19 cellular contexts compared by ENCODE assay signal in the genomic region with DNA sequence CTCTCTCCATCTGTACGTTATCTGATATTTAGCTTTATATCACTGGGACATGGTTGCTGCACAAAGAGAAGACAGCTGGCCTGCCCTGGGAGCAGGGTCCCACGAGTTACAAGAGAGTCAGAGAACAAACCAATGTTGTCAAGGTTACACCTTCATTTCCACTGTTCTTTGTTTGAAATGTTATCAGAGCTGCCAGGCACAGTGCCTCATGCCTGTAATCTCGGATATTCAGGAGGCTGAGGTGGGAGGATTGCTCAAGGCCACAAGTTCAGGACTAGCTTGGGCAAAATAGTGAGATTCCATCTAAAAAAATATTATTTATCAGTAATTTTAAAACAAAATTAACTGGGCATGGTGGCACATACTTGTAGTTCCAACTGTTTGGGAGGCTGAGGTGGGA.
"Had no signal": no experiment of that assay in that cellular context is flagged by ENCODE, and none has a peak within 500 bp of the region (broad histone marks: within the 10 kb centered on the region; RNA-seq: fewer than 3 reads in every experiment).

No MANE protein-coding gene starts in this region.

- H3K27ac ChIP-seq: breast epithelium, coronary artery, lower lobe of right lung, prostate gland, right atrium auricular region, skin epidermis, transverse colon, uterus had no signal

- H3K4me3 ChIP-seq: breast epithelium, coronary artery, lower lobe of right lung, prostate gland, right atrium auricular region, skin epidermis, transverse colon, uterus had no signal

- H3K9me3 Mint-ChIP-seq: activated CD4-positive, alpha-beta T cell treated with anti-CD3 and anti-CD28 coated beads, Interleukin-2, amount 10 ng/mL, durations not matched to agents 7 days and 5 days; activated naive CD4-positive, alpha-beta T cell treated with anti-CD3 and anti-CD28 coated beads for 36 hours; activated T-cell treated with anti-CD3 and anti-CD28 coated beads, Interleukin-2, amount 50 U/mL, for 4 hours; natural killer cell treated with Interleukin-12 subunit alpha and Interleukin-12 subunit beta and Interleukin-15 and Interleukin-18, amount 100 ng/mL, for 72 hours; stimulated activated naive CD8-positive, alpha-beta T cell treated with anti-CD3 and anti-CD28 coated beads, Interleukin-15, Interleukin-2, amounts not matched to agents 100 ng/mL and 50 ng/mL, for 24 hours had no signal

- H3K27me3 ChIP-seq: breast epithelium, right atrium auricular region, transverse colon, uterus had no signal

- H3K27me3 Mint-ChIP-seq: stimulated activated naive CD8-positive, alpha-beta T cell treated with anti-CD3 and anti-CD28 coated beads, Interleukin-15, Interleukin-2, amounts not matched to agents 100 ng/mL and 50 ng/mL, for 24 hours had no signal

- H3K4me1 ChIP-seq: breast epithelium, lower lobe of right lung, prostate gland, right atrium auricular region, uterus had no signal

- H3K27ac Mint-ChIP-seq: activated CD4-positive, alpha-beta T cell treated with anti-CD3 and anti-CD28 coated beads, Interleukin-2, amount 10 ng/mL, durations not matched to agents 7 days and 5 days; activated naive CD4-positive, alpha-beta T cell treated with anti-CD3 and anti-CD28 coated beads for 36 hours; natural killer cell treated with Interleukin-12 subunit alpha and Interleukin-12 subunit beta and Interleukin-15 and Interleukin-18, amount 100 ng/mL, for 72 hours; stimulated activated naive CD8-positive, alpha-beta T cell treated with anti-CD3 and anti-CD28 coated beads, Interleukin-15, Interleukin-2, amounts not matched to agents 100 ng/mL and 50 ng/mL, for 24 hours had no signal

- ATAC-seq: activated CD4-positive, CD25-positive, alpha-beta regulatory T cell treated with anti-CD3 and anti-CD28 coated beads, Interleukin-2, amount 50 U/mL, for 24 hours; activated T-cell treated with anti-CD3 and anti-CD28 coated beads, Interleukin-2, amount 50 U/mL, for 4 hours; lower lobe of right lung; natural killer cell treated with Interleukin-12 subunit alpha and Interleukin-12 subunit beta and Interleukin-15 and Interleukin-18, amount 100 ng/mL, for 72 hours had no signal

- H3K4me3 Mint-ChIP-seq: activated CD4-positive, alpha-beta T cell treated with anti-CD3 and anti-CD28 coated beads, Interleukin-2, amount 10 ng/mL, durations not matched to agents 7 days and 5 days; activated naive CD4-positive, alpha-beta T cell treated with anti-CD3 and anti-CD28 coated beads for 36 hours; activated T-cell treated with anti-CD3 and anti-CD28 coated beads, Interleukin-2, amount 50 U/mL, for 4 hours; natural killer cell treated with Interleukin-12 subunit alpha and Interleukin-12 subunit beta and Interleukin-15 and Interleukin-18, amount 100 ng/mL, for 72 hours; stimulated activated naive CD8-positive, alpha-beta T cell treated with anti-CD3 and anti-CD28 coated beads, Interleukin-15, Interleukin-2, amounts not matched to agents 100 ng/mL and 50 ng/mL, for 24 hours had no signal

- H3K9me3 ChIP-seq: breast epithelium, lower lobe of right lung, prostate gland, right atrium auricular region, transverse colon, uterus had no signal

- H3K36me3 ChIP-seq: breast epithelium had no signal

- DNase-seq: activated CD4-positive, alpha-beta T cell treated with anti-CD3 and anti-CD28 coated beads, Interleukin-2, amount 10 ng/mL, durations not matched to agents 7 days and 5 days; activated CD8-positive, alpha-beta memory T cell treated with anti-CD3 and anti-CD28 coated beads, Interleukin-2, amount 50 U/mL, for 4 hours; activated naive CD4-positive, alpha-beta T cell treated with anti-CD3 and anti-CD28 coated beads for 36 hours; activated T-cell treated with anti-CD3 and anti-CD28 coated beads, Interleukin-2, amount 50 U/mL, for 4 hours; aorta; foreskin fibroblast; lower lobe of right lung; stimulated activated CD4-positive, alpha-beta T cell treated with anti-CD3 and anti-CD28 coated beads, Interleukin-15, amount 100 ng/mL, for 24 hours; stimulated activated CD4-positive, alpha-beta T cell treated with anti-CD3 and anti-CD28 coated beads, Interleukin-2, amount 100 ng/mL, for 48 hours; transverse colon; uterus had no signal
